1 cellular context compared by ENCODE assay signal in the genomic region with DNA sequence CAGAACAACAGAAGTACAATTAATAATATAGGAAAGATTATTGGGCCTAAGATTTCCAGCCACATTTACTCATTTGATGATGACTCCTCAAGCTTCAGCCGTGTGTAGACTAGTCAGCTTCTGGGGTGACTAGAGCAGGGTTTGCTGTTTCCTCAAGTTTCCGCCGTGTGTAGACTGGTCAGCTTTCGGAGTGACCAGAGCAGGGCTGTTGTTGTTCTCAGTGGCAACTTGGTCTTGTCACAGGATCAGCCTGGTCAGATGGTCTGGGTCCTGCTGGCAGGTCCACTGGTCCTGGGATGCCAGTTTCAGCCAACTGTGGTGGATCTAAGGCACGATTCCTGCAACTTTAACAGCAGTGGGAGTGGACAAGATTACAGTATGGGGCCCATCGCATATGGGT.
TF ChIP-seq lines count a peak whose summit lies in the region.

No MANE protein-coding gene starts in this region.

TF ChIP-seq in H1, 55 proteins besides CTCF, POLR2A, EP300 and RAD21:
- TF ChIP-seq RFX5 (IDR thresholded peaks at IDR 0.05; ENCODE audit: borderline replicate concordance, low read depth, low read length), result no peak
